ENCODE assay signal across 9 cellular contexts in genomic region chr10:14555806-14556205, GRCh38.
DNase-seq lines count a peak whose midpoint lies in the region; ATAC-seq, FAIRE-seq and TF ChIP-seq lines count a peak whose summit lies in the region.
"Had no signal": no experiment of that assay in that cellular context is flagged by ENCODE, and none has a peak within 500 bp of the region (broad histone marks: within the 10 kb centered on the region; RNA-seq: fewer than 3 reads in every experiment).

No MANE protein-coding gene starts in this region.

- no peak overlapping the region for H3K4ac ChIP-seq in H1 (replicated peaks; ENCODE audit: insufficient read length, low read depth, low read length)

- H2BK20ac ChIP-seq in H1 (ENCODE audit: low read length) = 0 out of 2 replicates have a peak overlapping the region, but pooled peaks have one; percentile 17

- peak overlapping the region; percentile 10 to 55 (median 38) for H3K27ac ChIP-seq in Peyer's patch
- no peak overlapping the region for H3K27ac ChIP-seq in H1 (ENCODE audit: low read depth, low read length)

- H3K27me3 ChIP-seq in Peyer's patch (no peaks in the 10 kb centered on the region), H1 (replicated peaks in 1 of 4; ENCODE audit: control insufficient read depth in 3 of 4, extremely low read depth in 1 of 4, insufficient read depth in 3 of 4, low read length in 3 of 4) (no peaks in the 10 kb centered on the region)

- H4K5ac ChIP-seq in H1 (ENCODE audit: insufficient read length, low read depth, low read length) = no peak overlapping the region

- 42% methylated on average over 4 of the region's 4 CpGs; no CpG with 5 or more reads in 1 of the 2 experiments for WGBS in H1 (ENCODE audit: extremely low coverage in 1 of 2, insufficient coverage in 1 of 2, insufficient read length in 1 of 2, insufficient replicate concordance in 2 of 2, low coverage in 1 of 2, low lambda C conversion rate in 2 of 2, missing lambda C conversion rate in 1 of 2), 2 experiments

- peaks cover 0 to 6% of the 10 kb centered on the region in 2 experiments for H4K20me1 ChIP-seq in H1 (replicated peaks in 1 of 2; ENCODE audit: control insufficient read depth in 1 of 2, insufficient read depth in 2 of 2, low read length in 2 of 2)

- no peak overlapping the region for H2BK120ac ChIP-seq in H1 (replicated peaks; ENCODE audit: low read depth, low read length)

- no peak overlapping the region for H3K56ac ChIP-seq in H1 (replicated peaks; ENCODE audit: insufficient read length, low read depth, low read length)

- no peak overlapping the region for H2AFZ ChIP-seq in H1 (ENCODE audit: low read length)

- H3K4me2 ChIP-seq in H1 (ENCODE audit: insufficient read depth in 1 of 2, low read depth in 2 of 2, low read length in 2 of 2) = peak overlapping the region; percentile 3 to 16; a peak in 1 of 4 replicates

- CTCF ChIA-PET in H1 (lab: Charles Lee; ENCODE audit: partially characterized antibody) = interaction anchor here (0.5 to 10.4 kb wide), 15 partner anchors 12 to 1904 kb away, joined by 3 to 156 read pairs (median 4); no protein-coding TSS in a partner anchor

- H3K4me1 ChIP-seq in Peyer's patch = peaks cover 0 to 37% (median 22%) of the 10 kb centered on the region in 4 donors
- H3K4me1 ChIP-seq in H1 (replicated peaks in 1 of 4; ENCODE audit: control insufficient read depth in 3 of 4, insufficient read depth in 4 of 4, low read length in 3 of 4) = peaks cover 0 to 18% (median 11%) of the 10 kb centered on the region in 4 experiments; a peak in 6 of 7 replicates

- H3K9ac ChIP-seq in H1 (replicated peaks in 1 of 4; ENCODE audit: extremely low read depth in 1 of 4, low read depth in 3 of 4, low read length in 3 of 4) = no peak overlapping the region

- H3K79me2 ChIP-seq in H1 (ENCODE audit: control insufficient read depth in 1 of 2, insufficient read depth in 2 of 2, low read length in 2 of 2) = peaks cover 0 to 11% of the 10 kb centered on the region in 2 experiments; a peak in 1 of 4 replicates

- no peak overlapping the region for H3K14ac ChIP-seq in H1 (ENCODE audit: insufficient read length)

- peak overlapping the region; percentile 51 for H3K27ac Mint-ChIP-seq in osteocyte (ENCODE audit: unreplicated experiment)

- H3K4me3 ChIP-seq in Peyer's patch (no peak overlapping the region), H1 (ENCODE audit: extremely low read depth in 1 of 4, insufficient read depth in 2 of 4, low read depth in 3 of 4, low read length in 4 of 4) (no peak overlapping the region)

- no peak overlapping the region for H2BK12ac ChIP-seq in H1 (ENCODE audit: low read depth, low read length)

- DNase-seq in GM12891 (ENCODE audit: insufficient read length, low spot score) = no peak
- no peak for DNase-seq in Peyer's patch
- DNase-seq in H1 (ENCODE audit: low read depth in 1 of 2, low spot score in 2 of 2) = no peak
- no peak for DNase-seq in osteocyte (ENCODE audit: extremely low spot score, unreplicated experiment)
- DNase-seq: stimulated activated naive CD4-positive, alpha-beta T cell had no signal

- H3K36me3 ChIP-seq in Peyer's patch = no peaks in the 10 kb centered on the region
- no peaks in the 10 kb centered on the region for H3K36me3 ChIP-seq in H1 (ENCODE audit: control insufficient read depth in 2 of 4, insufficient read depth in 4 of 4, low read length in 3 of 4)

- no peaks in the 10 kb centered on the region for H3K27me3 Mint-ChIP-seq in osteocyte (ENCODE audit: unreplicated experiment)

- peaks cover 14% of the 10 kb centered on the region for H3K36me3 Mint-ChIP-seq in osteocyte (ENCODE audit: unreplicated experiment)

- no peak for TF ChIP-seq RAD21 in H1 (IDR thresholded peaks at IDR 0.05 in 1 of 2, conservative IDR thresholded peaks at IDR 0.05 in 1 of 2; ENCODE audit: low read depth in 2 of 2, low read length in 2 of 2)

- no peak overlapping the region for H3K23ac ChIP-seq in H1 (ENCODE audit: insufficient read length)

- no peak overlapping the region for H2AK5ac ChIP-seq in H1 (ENCODE audit: low read depth, low read length)

- H3K4me3 Mint-ChIP-seq in osteocyte (ENCODE audit: unreplicated experiment) = no peak overlapping the region

- H3K18ac ChIP-seq in H1 (ENCODE audit: extremely low read depth, low read length) = no peak overlapping the region; the same call in 1 of the 2 replicates

- POLR2A ChIA-PET in H1 (lab: Charles Lee; ENCODE audit: partially characterized antibody) = interaction anchor here (2.1 kb wide), 1 partner anchor 282 kb away, joined by 5 read pairs; the partner anchor contains the start of genes CDNF, HSPA14 and MSANTD7

- TF ChIP-seq POLR2A in GM12891 (IDR thresholded peaks at IDR 0.05; ENCODE audit: low read depth, low read length) (no peak), Peyer's patch (IDR thresholded peaks at IDR 0.05) (no peak), H1 (IDR thresholded peaks at IDR 0.05; ENCODE audit: control extremely low read depth in 1 of 2, low read depth in 2 of 2, low read length in 2 of 2) (no peak)

- no peak overlapping the region for H2BK15ac ChIP-seq in H1 (ENCODE audit: low read length)

- no peak overlapping the region for H4K8ac ChIP-seq in H1 (ENCODE audit: extremely low read depth, insufficient read depth, low read length)

- peak overlapping the region; percentile 26; the same call in 1 of the 2 replicates for H2BK5ac ChIP-seq in H1 (ENCODE audit: low read depth, low read length)

- no peak for ATAC-seq in HG03521 (IDR thresholded peaks at IDR 0.05; ENCODE audit: unreplicated experiment)
- no peak for ATAC-seq in HG02571 (IDR thresholded peaks at IDR 0.05; ENCODE audit: unreplicated experiment)
- no peak for ATAC-seq in HG03460 (IDR thresholded peaks at IDR 0.05; ENCODE audit: unreplicated experiment)
- no peak for ATAC-seq in GM18858 (IDR thresholded peaks at IDR 0.05; ENCODE audit: unreplicated experiment)

- no peak overlapping the region for H4K91ac ChIP-seq in H1 (replicated peaks; ENCODE audit: insufficient read length, low read length)

- TF ChIP-seq CTCF in Peyer's patch (IDR thresholded peaks at IDR 0.05) (no peak), H1 (IDR thresholded peaks at IDR 0.05; ENCODE audit: control extremely low read depth in 1 of 3, insufficient read depth in 1 of 3, low read depth in 1 of 3, low read length in 3 of 3) (no peak; a peak in 1 of 4 replicates), osteocyte (IDR thresholded peaks at IDR 0.05) (no peak)

- H3K79me1 ChIP-seq in H1 (ENCODE audit: low read depth, low read length) = peaks cover 7% of the 10 kb centered on the region

- FAIRE-seq in GM12891 (lab: Jason Lieb, UNC) (peak; percentile 31), H1 (lab: Jason Lieb, UNC) (no peak)

- no peak for TF ChIP-seq EP300 in H1 (IDR thresholded peaks at IDR 0.05; ENCODE audit: borderline replicate concordance in 1 of 2, low read depth in 2 of 2, low read length in 2 of 2)

- peaks cover 35% of the 10 kb centered on the region for H3K4me1 Mint-ChIP-seq in osteocyte (ENCODE audit: unreplicated experiment)

- H3K23me2 ChIP-seq in H1 (ENCODE audit: low read depth, low read length) = no peaks in the 10 kb centered on the region; the same call in 1 of the 2 replicates

- no peaks in the 10 kb centered on the region for H3K9me3 ChIP-seq in Peyer's patch
- H3K9me3 ChIP-seq in H1 (ENCODE audit: insufficient read depth in 2 of 2, low read depth in 1 of 2, low read length in 1 of 2) = no peaks in the 10 kb centered on the region

- no peaks in the 10 kb centered on the region for H3K9me3 Mint-ChIP-seq in osteocyte (ENCODE audit: unreplicated experiment)

TF ChIP-seq in GM12891, 5 proteins besides CTCF, POLR2A, EP300 and RAD21:
- TF ChIP-seq POU2F2 (IDR thresholded peaks at IDR 0.05; ENCODE audit: low read depth, low read length) = no peak
- no peak for TF ChIP-seq SPI1 (IDR thresholded peaks at IDR 0.05; ENCODE audit: low read depth, low read length)
- no peak for TF ChIP-seq TAF1 (IDR thresholded peaks at IDR 0.05; ENCODE audit: low read depth, low read length)
- TF ChIP-seq PAX5 (IDR thresholded peaks at IDR 0.05; ENCODE audit: insufficient read depth, low read length, severe bottlenecking) = no peak
- no peak for TF ChIP-seq POLR2AphosphoS5 (IDR thresholded peaks at IDR 0.05; ENCODE audit: low read depth, low read length)

TF ChIP-seq in H1, 55 proteins besides CTCF, POLR2A, EP300 and RAD21:
- TF ChIP-seq SRF (IDR thresholded peaks at IDR 0.05; ENCODE audit: low read depth, low read length) = no peak
- TF ChIP-seq KDM1A (IDR thresholded peaks at IDR 0.05; ENCODE audit: borderline replicate concordance, low read length) = no peak
- TF ChIP-seq POLR2AphosphoS5 (IDR thresholded peaks at IDR 0.05; ENCODE audit: low read depth, low read length) = no peak
- no peak for TF ChIP-seq RNF2 (IDR thresholded peaks at IDR 0.05; ENCODE audit: borderline replicate concordance, low read depth, low read length, missing control alignments, poor library complexity, severe bottlenecking)
- TF ChIP-seq TAF7 (optimal IDR thresholded peaks at IDR 0.05; ENCODE audit: borderline replicate concordance, low read depth, low read length) = no peak
- TF ChIP-seq YY1 (IDR thresholded peaks at IDR 0.05; ENCODE audit: low read depth, low read length) = no peak
- no peak for TF ChIP-seq CBX5 (IDR thresholded peaks at IDR 0.05; ENCODE audit: low read depth, low read length)
- TF ChIP-seq NRF1 (IDR thresholded peaks at IDR 0.05; ENCODE audit: low read depth, low read length) = no peak
- TF ChIP-seq TBP (IDR thresholded peaks at IDR 0.05; ENCODE audit: low read depth, low read length) = no peak
- TF ChIP-seq CREB1 (IDR thresholded peaks at IDR 0.05) = no peak
- TF ChIP-seq POU5F1 (IDR thresholded peaks at IDR 0.05; ENCODE audit: low read depth, low read length) = no peak
- no peak for TF ChIP-seq RBBP5 (IDR thresholded peaks at IDR 0.05; ENCODE audit: borderline replicate concordance, low read depth, low read length)
- TF ChIP-seq JUN (IDR thresholded peaks at IDR 0.05; ENCODE audit: low read depth, low read length) = no peak
- no peak for TF ChIP-seq USF2 (IDR thresholded peaks at IDR 0.05; ENCODE audit: low read length)
- no peak for TF ChIP-seq SAP30 (IDR thresholded peaks at IDR 0.05; ENCODE audit: insufficient read depth, insufficient replicate concordance, low read length)
- no peak for TF ChIP-seq ASH2L (IDR thresholded peaks at IDR 0.05; ENCODE audit: low read length)
- no peak for TF ChIP-seq BCL11A (IDR thresholded peaks at IDR 0.05; ENCODE audit: low read depth in 2 of 2, low read length in 2 of 2)
